ENCODE assay signal across 8 cellular contexts in the genomic region with DNA sequence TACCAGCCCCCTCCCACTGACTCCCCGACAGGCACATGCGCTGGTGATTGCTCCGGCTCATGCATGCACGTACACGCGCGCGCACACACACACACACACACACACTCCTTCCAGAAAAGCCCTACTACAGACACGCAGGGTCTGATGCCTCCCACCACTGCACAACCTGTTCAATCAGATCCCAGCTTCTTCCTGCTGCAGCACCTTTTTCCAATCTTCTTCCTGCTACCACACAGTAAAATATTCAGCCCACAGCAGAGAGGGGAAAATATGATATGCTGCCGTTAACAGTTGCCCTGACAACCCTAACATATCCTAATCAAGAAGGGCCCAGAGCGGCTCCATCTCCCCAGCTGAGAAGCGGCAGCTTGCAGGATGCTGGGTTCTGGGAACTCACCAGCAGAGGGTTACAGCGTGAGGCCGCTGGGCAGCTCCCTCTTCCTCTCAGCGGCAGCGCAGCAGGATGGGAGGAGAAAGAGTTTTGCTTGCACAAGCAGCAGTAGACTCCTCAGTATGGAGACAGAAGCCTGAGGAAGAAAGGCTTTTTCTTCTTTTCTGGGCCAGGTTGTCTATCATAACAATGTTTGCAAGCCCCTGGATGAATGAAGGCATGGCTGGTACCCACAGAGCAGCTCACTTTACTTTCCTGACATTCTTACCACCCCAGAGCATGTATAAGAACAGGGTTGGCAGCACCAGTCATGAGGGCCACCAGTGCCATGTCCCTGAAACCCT. TPM values are rescaled to one million over a fixed set of nuclear protein-coding genes. Genes with fewer than 3 reads are reported as not detected.
DNase-seq lines count a peak whose midpoint lies in the region; ATAC-seq and TF ChIP-seq lines count a peak whose summit lies in the region.

No MANE protein-coding gene starts in this region.

- no peaks in the 10 kb centered on the region for H3K36me3 Mint-ChIP-seq in activated CD4-positive, alpha-beta T cell treated with anti-CD3 and anti-CD28 coated beads, Interleukin-2, amount 10 ng/mL, durations not matched to agents 7 days and 5 days (ENCODE audit: low read depth)
- H3K36me3 Mint-ChIP-seq in type B pancreatic cell, result no peaks in the 10 kb centered on the region

- H3K4me1 ChIP-seq in mucosa of descending colon (ENCODE audit: low read depth), result peaks cover 7% of the 10 kb centered on the region

- H3K4me3 ChIP-seq in epithelial cell of esophagus (ENCODE audit: low read length) (no peak overlapping the region), mucosa of descending colon (no peak overlapping the region)

- DNase-seq in DMS153 (lab: John Stamatoyannopoulos, UW) (peak; percentile 58), Kasumi-1 (lab: John Stamatoyannopoulos, UW) (peak; percentile 89 to 90), epithelial cell of esophagus (ENCODE audit: low read depth) (peak; percentile 70), mucosa of descending colon (peak; percentile 29 to 62 (median 45)), type B pancreatic cell (ENCODE audit: extremely low spot score, unreplicated experiment) (no peak), amniotic stem cell (lab: John Stamatoyannopoulos, UW) (no peak)
- peak; percentile 53 for DNase-seq in activated CD4-positive, alpha-beta T cell treated with anti-CD3 and anti-CD28 coated beads, Interleukin-2, amount 10 ng/mL, durations not matched to agents 7 days and 5 days

- TF ChIP-seq CTCF in epithelial cell of esophagus (IDR thresholded peaks at IDR 0.05; ENCODE audit: insufficient read depth, low read depth, low read length, missing control alignments), result peak; percentile 61
- no peak for TF ChIP-seq CTCF in mucosa of descending colon (IDR thresholded peaks at IDR 0.05)
- TF ChIP-seq CTCF in type B pancreatic cell (conservative IDR thresholded peaks at IDR 0.05), result peak; percentile 59

- H3K4me3 Mint-ChIP-seq in activated CD4-positive, alpha-beta T cell treated with anti-CD3 and anti-CD28 coated beads, Interleukin-2, amount 10 ng/mL, durations not matched to agents 7 days and 5 days, result no peak overlapping the region
- H3K4me3 Mint-ChIP-seq in type B pancreatic cell, result peak overlapping the region; percentile 63

- no peaks in the 10 kb centered on the region for H3K9me3 ChIP-seq in mucosa of descending colon

- CTCF ChIA-PET in activated CD4-positive, alpha-beta T cell treated with anti-CD3 and anti-CD28 coated beads, Interleukin-2, amount 10 ng/mL, durations not matched to agents 7 days and 5 days (lab: Charles Lee), result no interaction called here

- H3K4me1 Mint-ChIP-seq in activated CD4-positive, alpha-beta T cell treated with anti-CD3 and anti-CD28 coated beads, Interleukin-2, amount 10 ng/mL, durations not matched to agents 7 days and 5 days, result peaks cover 19% of the 10 kb centered on the region
- H3K4me1 Mint-ChIP-seq in type B pancreatic cell (ENCODE audit: unreplicated experiment), result peaks cover 36% of the 10 kb centered on the region

- peak; percentile 71 for ATAC-seq in mucosa of descending colon
- ATAC-seq in HG03108 (IDR thresholded peaks at IDR 0.05; ENCODE audit: unreplicated experiment), result no peak

- peaks cover 5% of the 10 kb centered on the region for H3K27me3 Mint-ChIP-seq in activated CD4-positive, alpha-beta T cell treated with anti-CD3 and anti-CD28 coated beads, Interleukin-2, amount 10 ng/mL, durations not matched to agents 7 days and 5 days
- H3K27me3 Mint-ChIP-seq in type B pancreatic cell, result no peaks in the 10 kb centered on the region

- H3K9me3 Mint-ChIP-seq in activated CD4-positive, alpha-beta T cell treated with anti-CD3 and anti-CD28 coated beads, Interleukin-2, amount 10 ng/mL, durations not matched to agents 7 days and 5 days, result no peaks in the 10 kb centered on the region
- H3K9me3 Mint-ChIP-seq in type B pancreatic cell, result no peaks in the 10 kb centered on the region

- H3K36me3 ChIP-seq in mucosa of descending colon (ENCODE audit: low read depth), result no peaks in the 10 kb centered on the region

- intact Hi-C loops in mucosa of descending colon (cut with DNase I, micrococcal nuclease), result no loop called here

- H3K27ac Mint-ChIP-seq in activated CD4-positive, alpha-beta T cell treated with anti-CD3 and anti-CD28 coated beads, Interleukin-2, amount 10 ng/mL, durations not matched to agents 7 days and 5 days, result no peak overlapping the region
- H3K27ac Mint-ChIP-seq in type B pancreatic cell, result peak overlapping the region; percentile 59

- POLR2A ChIA-PET in activated CD4-positive, alpha-beta T cell treated with anti-CD3 and anti-CD28 coated beads, Interleukin-2, amount 10 ng/mL, durations not matched to agents 7 days and 5 days (lab: Charles Lee), result no interaction called here

RNA-seq across cellular contexts. Expression of gene MAP7, which starts 23.9 kb away (rescaled TPM):
- 1 to 10 TPM; 2.1 to 2.3 TPM for total RNA-seq in activated CD4-positive, alpha-beta T cell treated with anti-CD3 and anti-CD28 coated beads, Interleukin-2, amount 10 ng/mL, durations not matched to agents 7 days and 5 days
- total RNA-seq in mucosa of descending colon (10 to 100 TPM; 28.4 to 80.5 (median 68.6) TPM), type B pancreatic cell (ENCODE audit: low replicate concordance) (17.8 and 45.4 TPM in 2 replicates)

Comparison
In these comparisons a context has a peak if more than half of its experiments do, and no peak if none do; other contexts are left out.
1. DNase-seq: peak in DMS153 (single experiment), Kasumi-1 (2 of 2), activated CD4-positive, alpha-beta T cell treated with anti-CD3 and anti-CD28 coated beads, Interleukin-2, amount 10 ng/mL, durations not matched to agents 7 days and 5 days (single experiment), epithelial cell of esophagus (single experiment) and mucosa of descending colon (3 of 3); none in type B pancreatic cell (single experiment) and amniotic stem cell (single experiment).